ENCODE assay signal across 8 cellular contexts in the genomic region with DNA sequence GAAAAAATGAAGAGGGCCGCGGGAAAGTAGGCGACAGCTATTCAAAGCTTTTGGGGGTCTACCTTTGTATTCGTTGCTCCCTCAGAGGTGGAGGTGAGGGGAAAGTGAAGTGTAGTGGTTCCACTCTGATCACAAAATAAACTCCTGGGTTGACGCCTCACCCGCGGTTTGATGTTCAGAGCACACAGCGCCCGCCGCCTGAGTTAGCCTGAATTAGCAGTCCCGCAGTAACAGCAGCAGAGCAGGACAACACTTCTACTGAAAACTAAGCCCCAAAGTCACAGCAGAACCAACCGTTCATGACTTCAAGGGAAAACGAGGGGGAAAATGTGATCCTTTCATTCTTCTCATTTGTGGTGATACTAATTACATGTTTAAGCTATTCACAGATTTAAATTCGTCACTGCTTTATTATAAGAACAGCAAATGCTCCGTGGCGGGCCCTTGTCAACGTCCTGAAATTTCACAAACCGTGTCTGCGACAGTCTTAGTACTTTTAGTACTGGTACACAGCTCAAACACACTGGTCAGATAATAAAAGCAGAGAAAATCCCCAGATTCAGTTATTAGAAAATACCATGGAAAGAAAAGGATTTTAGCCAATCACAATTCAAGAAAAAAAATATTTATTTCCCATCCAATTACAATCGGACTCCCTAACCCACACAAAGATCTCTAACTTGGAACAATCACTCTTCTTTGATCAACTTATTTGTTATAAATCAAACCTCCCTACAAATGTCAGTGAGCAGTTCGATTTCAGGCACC. TPM values are rescaled to one million over a fixed set of nuclear protein-coding genes. Genes with fewer than 3 reads are reported as not detected.
DNase-seq lines count a peak whose midpoint lies in the region; ATAC-seq and TF ChIP-seq lines count a peak whose summit lies in the region.

No MANE protein-coding gene starts in this region.

- no peaks in the 10 kb centered on the region for H3K36me3 ChIP-seq in breast epithelium

- no peaks in the 10 kb centered on the region for H3K9me3 ChIP-seq in breast epithelium

- peak overlapping the region; percentile 91 to 95 for H3K27ac ChIP-seq in breast epithelium
- peak overlapping the region; percentile 3 to 95 (median 82) for H3K27ac ChIP-seq in skin epidermis

- ATAC-seq in GM21576 (IDR thresholded peaks at IDR 0.05; ENCODE audit: unreplicated experiment) = peak; percentile 29
- ATAC-seq in SK-N-SH treated with all-trans-retinoic acid at 6 μM for 48 hours = peak; percentile 33

- H3K4me3 ChIP-seq in breast epithelium = peak overlapping the region; percentile 83 to 89 (median 88)
- H3K4me3 ChIP-seq in skin epidermis = peak overlapping the region; percentile 57 to 92 (median 75)

- DNase-seq in ELR (ENCODE audit: low read depth) (peak; percentile 73), HuH-7.5 (ENCODE audit: low spot score) (peak; percentile 13), breast epithelium (ENCODE audit: low spot score in 2 of 2) (peak; percentile 44 to 58), iPS-NIHi11 (ENCODE audit: low spot score) (peak; percentile 49), mesenteric fat pad (ENCODE audit: low spot score) (no peak)

- no peak for TF ChIP-seq POLR2A in breast epithelium (IDR thresholded peaks at IDR 0.05)

- no peak for TF ChIP-seq CTCF in breast epithelium (IDR thresholded peaks at IDR 0.05)

- no peaks in the 10 kb centered on the region for H3K4me1 ChIP-seq in breast epithelium

- no peaks in the 10 kb centered on the region for H3K27me3 ChIP-seq in breast epithelium

- intact Hi-C loops in breast epithelium (cut with DNase I; ENCODE audit: low total_unique reads) = no loop called here

TF ChIP-seq in SK-N-SH treated with all-trans-retinoic acid at 6 μM for 48 hours, 23 proteins besides CTCF, POLR2A, EP300 and RAD21:
- TF ChIP-seq ZNF70 (CRISPR knock-in tag; IDR thresholded peaks at IDR 0.05) (0 out of 2 replicates have a peak, but pooled peaks have one; percentile 41), ISL1 (CRISPR knock-in tag; IDR thresholded peaks at IDR 0.05) (no peak)

RNA-seq across cellular contexts. Expression of gene JMJD1C, which starts 0.6 kb away (rescaled TPM):
- total RNA-seq in breast epithelium = 100 to 1,000 TPM; 134 to 327 (median 162) TPM
- 89.2 TPM for total RNA-seq in mesenteric fat pad

RNA-seq across cellular contexts. Expression of gene REEP3, which starts 54.8 kb away (rescaled TPM):
- 10 to 100 TPM; 55.4 to 74.1 (median 63.6) TPM for total RNA-seq in breast epithelium
- total RNA-seq in mesenteric fat pad = 58.6 TPM
